34 cellular contexts compared by ENCODE assay signal in the genomic region with DNA sequence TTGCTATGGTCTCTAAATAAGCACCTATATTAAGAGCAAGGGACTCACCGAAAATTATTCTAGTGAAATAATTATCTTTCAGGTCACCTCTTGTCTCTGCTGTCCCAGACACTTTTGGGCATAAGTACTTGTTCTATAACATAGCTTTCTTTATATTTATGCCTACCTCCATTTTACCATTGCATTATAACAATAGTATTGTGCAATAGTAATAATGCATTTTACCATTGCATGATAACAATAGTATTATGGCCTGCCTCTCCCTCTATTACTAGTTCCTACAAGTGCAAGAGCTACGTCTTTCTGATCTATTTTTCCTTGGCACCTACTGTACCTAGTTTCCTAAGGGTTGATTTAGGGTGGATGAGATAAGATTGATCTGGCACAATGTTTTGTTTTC.
"Had no signal": no experiment of that assay in that cellular context is flagged by ENCODE, and none has a peak within 500 bp of the region (broad histone marks: within the 10 kb centered on the region; RNA-seq: fewer than 3 reads in every experiment).

No MANE protein-coding gene starts in this region.

- ATAC-seq: activated naive CD4-positive, alpha-beta T cell treated with anti-CD3 and anti-CD28 coated beads, Interleukin-2, amount 50 U/mL, for 72 hours; activated naive CD8-positive, alpha-beta T cell treated with anti-CD3 and anti-CD28 coated beads, Interleukin-2, amount 50 U/mL, for 24 hours; activated T-cell treated with anti-CD3 and anti-CD28 coated beads, Interleukin-2, amount 50 U/mL, for 4 hours; activated T-cell treated with anti-CD3 and anti-CD28 coated beads, Interleukin-2, amount 50 U/mL, for 72 hours; activated T-helper 17 cell treated with anti-CD3 and anti-CD28 coated beads, Interleukin-2, amount 50 U/mL, for 72 hours; body of pancreas had no signal

- H3K9me3 ChIP-seq: adrenal gland, ascending aorta, body of pancreas, breast epithelium had no signal

- H3K27me3 ChIP-seq: adrenal gland, ascending aorta, body of pancreas, brain microvascular endothelial cell, breast epithelium, cardiac muscle cell had no signal

- FAIRE-seq: astrocyte, bronchial epithelial cell had no signal

- DNase-seq: activated effector memory CD4-positive, alpha-beta T cell treated with anti-CD3 and anti-CD28 coated beads, Interleukin-2, amount 50 U/mL, for 16 hours; activated effector memory CD4-positive, alpha-beta T cell treated with Interleukin-2 at 50 U/mL for 16 hours; activated gamma-delta T cell; activated gamma-delta T cell treated with Interleukin-2 at 50 U/mL for 16 hours; activated naive CD4-positive, alpha-beta T cell; activated naive CD4-positive, alpha-beta T cell treated with anti-CD3 and anti-CD28 coated beads for 36 hours; activated naive CD4-positive, alpha-beta T cell treated with anti-CD3 and anti-CD28 coated beads, Interleukin-2, amount 10 ng/mL, durations not matched to agents 7 days and 5 days; activated naive CD4-positive, alpha-beta T cell treated with anti-CD3 and anti-CD28 coated beads, Interleukin-2, amount 50 U/mL, for 16 hours; activated naive CD4-positive, alpha-beta T cell treated with Interleukin-2 at 50 U/mL for 16 hours; activated naive CD8-positive, alpha-beta T cell treated with anti-CD3 and anti-CD28 coated beads for 36 hours; activated naive CD8-positive, alpha-beta T cell treated with anti-CD3 and anti-CD28 coated beads, Interleukin-2, amount 10 ng/mL, durations not matched to agents 7 days and 5 days; activated naive CD8-positive, alpha-beta T cell treated with anti-CD3 and anti-CD28 coated beads, Interleukin-2, amount 50 U/mL, for 24 hours; activated T-cell treated with anti-CD3 and anti-CD28 coated beads, Interleukin-2, amount 50 U/mL, for 1 hour; activated T-cell treated with anti-CD3 and anti-CD28 coated beads, Interleukin-2, amount 50 U/mL, for 24 hours; activated T-cell treated with anti-CD3 and anti-CD28 coated beads, Interleukin-2, amount 50 U/mL, for 4 hours; activated T-cell treated with anti-CD3 and anti-CD28 coated beads, Interleukin-2, amount 50 U/mL, for 48 hours; activated T-cell treated with anti-CD3 and anti-CD28 coated beads, Interleukin-2, amount 50 U/mL, for 72 hours; adrenal gland; amniotic stem cell; amygdala; anterior cingulate cortex; aorta; body of pancreas; brain microvascular endothelial cell; caudate nucleus; central memory CD4-positive, alpha-beta T cell; cerebellar nuclear complex had no signal

- H3K4me3 ChIP-seq: adrenal gland, ascending aorta, body of pancreas, breast epithelium, cardiac muscle cell had no signal

- H3K36me3 ChIP-seq: adrenal gland, ascending aorta, brain microvascular endothelial cell, breast epithelium, cardiac muscle cell had no signal

- H3K4me1 ChIP-seq: adrenal gland, ascending aorta, body of pancreas, breast epithelium had no signal

- H3K27ac ChIP-seq: adrenal gland, ascending aorta, body of pancreas, brain microvascular endothelial cell, breast epithelium, cardiac muscle cell had no signal
